ENCODE assay signal across 1 cellular context in the genomic region with DNA sequence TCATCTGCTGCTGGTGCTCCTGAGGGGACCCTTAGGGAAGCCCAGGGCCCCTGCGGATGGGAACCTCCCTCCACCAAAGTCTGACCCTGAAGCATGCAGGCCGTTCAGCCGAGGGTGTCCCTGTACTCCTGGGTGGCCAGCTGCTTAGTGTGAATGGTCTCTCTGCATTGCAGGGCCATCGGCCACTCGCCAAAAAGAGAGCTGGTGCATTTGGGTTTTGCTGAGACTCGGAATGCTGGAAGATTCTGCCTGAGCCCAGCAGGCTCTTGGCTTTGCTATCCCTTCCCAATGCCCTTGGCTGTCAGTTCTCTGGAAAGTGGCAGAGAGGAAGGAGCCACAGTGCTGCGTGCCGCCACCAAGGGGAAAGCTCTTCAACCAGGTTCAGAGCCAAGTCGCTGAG.
TF ChIP-seq lines count a peak whose summit lies in the region.

No MANE protein-coding gene starts in this region.

TF ChIP-seq in H1, 55 proteins besides CTCF, POLR2A, EP300 and RAD21:
- no peak for TF ChIP-seq SIRT6 (IDR thresholded peaks at IDR 0.05; ENCODE audit: low read length)
- TF ChIP-seq ASH2L (IDR thresholded peaks at IDR 0.05; ENCODE audit: low read length): no peak
- no peak for TF ChIP-seq TAF1 (IDR thresholded peaks at IDR 0.05; ENCODE audit: low read depth, low read length)
